Comparison of ENCODE assay signal across 1 cellular context in the genomic region with DNA sequence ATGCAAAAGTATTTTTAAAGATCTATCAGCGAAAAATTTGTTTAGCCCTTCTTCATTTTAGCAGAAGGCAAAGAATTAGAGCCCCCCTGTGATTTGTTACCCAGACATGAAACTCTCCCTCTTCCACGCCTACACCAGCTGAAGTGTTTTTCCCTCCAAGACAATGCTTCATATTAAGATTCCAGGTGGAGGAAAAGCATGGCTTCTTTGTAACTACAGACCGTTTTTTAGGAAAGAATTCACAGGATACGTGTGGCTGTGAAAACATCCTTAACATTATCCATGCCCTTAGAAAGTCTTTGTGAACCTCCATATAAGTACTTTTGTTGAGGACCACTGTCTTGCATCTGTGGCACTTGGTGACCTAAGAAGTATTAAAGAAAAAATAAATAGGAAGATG.
TF ChIP-seq lines count a peak whose summit lies in the region.

No MANE protein-coding gene starts in this region.

TF ChIP-seq in endothelial cell of umbilical vein, 7 proteins besides CTCF, POLR2A, EP300 and RAD21:
- TF ChIP-seq GATA2 (IDR thresholded peaks at IDR 0.05; ENCODE audit: insufficient read depth, insufficient read length, low read depth, low read length) (no peak), FOS (IDR thresholded peaks at IDR 0.05; ENCODE audit: borderline replicate concordance, insufficient read depth, low read length) (no peak), MYC (IDR thresholded peaks at IDR 0.05; ENCODE audit: low read depth, low read length) (no peak), POLR2AphosphoS5 (IDR thresholded peaks at IDR 0.05; ENCODE audit: insufficient read depth, low read depth, low read length) (no peak)
- TF ChIP-seq, protein P1, sequence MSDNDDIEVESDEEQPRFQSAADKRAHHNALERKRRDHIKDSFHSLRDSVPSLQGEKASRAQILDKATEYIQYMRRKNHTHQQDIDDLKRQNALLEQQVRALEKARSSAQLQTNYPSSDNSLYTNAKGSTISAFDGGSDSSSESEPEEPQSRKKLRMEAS (IDR thresholded peaks at IDR 0.05; ENCODE audit: insufficient read depth, insufficient read length): no peak
